9 cellular contexts compared by ENCODE assay signal in genomic region chr2:159249955-159250723, GRCh38. TPM values are rescaled to one million over a fixed set of nuclear protein-coding genes. Genes with fewer than 3 reads are reported as not detected.
A peak's percentile ranks its signal among the peaks of the same experiment; 100 is the strongest.
DNase-seq lines count a peak whose midpoint lies in the region; ATAC-seq and TF ChIP-seq lines count a peak whose summit lies in the region.
"Had no signal": no experiment of that assay in that cellular context is flagged by ENCODE, and none has a peak within 500 bp of the region (broad histone marks: within the 10 kb centered on the region; RNA-seq: fewer than 3 reads in every experiment).

No MANE protein-coding gene starts in this region.

- BruUV-seq in A673 (replicated peaks; lab: Mats Ljungman, UMichigan), result no TSS peak

- CTCF ChIA-PET in A673 (lab: Charles Lee), result no interaction called here

- H3K27ac Mint-ChIP-seq in activated T-helper 17 cell treated with anti-CD3 and anti-CD28 coated beads, Interleukin-2, amount 50 U/mL, for 72 hours, result no peak overlapping the region
- H3K27ac Mint-ChIP-seq: stimulated activated naive CD8-positive, alpha-beta T cell treated with anti-CD3 and anti-CD28 coated beads, Interleukin-15, Interleukin-2, amounts not matched to agents 100 ng/mL and 50 ng/mL, for 24 hours had no signal

- H3K9me3 ChIP-seq in A673 (ENCODE audit: low read depth, low read length, poor library complexity, severe bottlenecking) (no peaks in the 10 kb centered on the region), adipocyte (ENCODE audit: control insufficient read depth, low read length) (peaks cover 2% of the 10 kb centered on the region), testis (no peaks in the 10 kb centered on the region)

- H3K27ac ChIP-seq in A673 (ENCODE audit: low read depth, low read length, poor library complexity, severe bottlenecking), result no peak overlapping the region
- H3K27ac ChIP-seq in testis, result peak overlapping the region in 1 of 2 donors; percentile 28

- no peak overlapping the region for H3K4me3 ChIP-seq in A673 (ENCODE audit: low read depth, low read length, poor library complexity, severe bottlenecking)
- H3K4me3 ChIP-seq in adipocyte (ENCODE audit: low read length), result peak overlapping the region; percentile 28
- H3K4me3 ChIP-seq in testis, result no peak overlapping the region

- no peaks in the 10 kb centered on the region for H3K27me3 Mint-ChIP-seq in activated T-helper 17 cell treated with anti-CD3 and anti-CD28 coated beads, Interleukin-2, amount 50 U/mL, for 72 hours
- H3K27me3 Mint-ChIP-seq: stimulated activated naive CD8-positive, alpha-beta T cell treated with anti-CD3 and anti-CD28 coated beads, Interleukin-15, Interleukin-2, amounts not matched to agents 100 ng/mL and 50 ng/mL, for 24 hours had no signal

- intact Hi-C loops in A673 (cut with micrococcal nuclease; ENCODE audit: unreplicated experiment), result no loop called here
- intact Hi-C loops in testis (cut with DNase I; ENCODE audit: low total_unique reads), result no loop called here

- 52 to 59% methylated on average over 8 of the region's 8 CpGs for WGBS in testis, 2 donors

- TF ChIP-seq CTCF in A673 (conservative IDR thresholded peaks at IDR 0.05; ENCODE audit: low read depth, low read length) (no peak), testis (IDR thresholded peaks at IDR 0.05) (no peak)

- H3K4me1 ChIP-seq in A673 (ENCODE audit: insufficient read depth, low read length, poor library complexity, severe bottlenecking) (no peaks in the 10 kb centered on the region), adipocyte (ENCODE audit: control insufficient read depth, insufficient read depth, low read length) (peaks cover 15% of the 10 kb centered on the region), testis (no peaks in the 10 kb centered on the region)

- no peaks in the 10 kb centered on the region for H3K9me3 Mint-ChIP-seq in activated T-helper 17 cell treated with anti-CD3 and anti-CD28 coated beads, Interleukin-2, amount 50 U/mL, for 72 hours

- TF ChIP-seq POLR2A in testis (IDR thresholded peaks at IDR 0.05), result no peak

- no peak overlapping the region for H3K4me3 Mint-ChIP-seq in activated T-helper 17 cell treated with anti-CD3 and anti-CD28 coated beads, Interleukin-2, amount 50 U/mL, for 72 hours
- H3K4me3 Mint-ChIP-seq: stimulated activated naive CD8-positive, alpha-beta T cell treated with anti-CD3 and anti-CD28 coated beads, Interleukin-15, Interleukin-2, amounts not matched to agents 100 ng/mL and 50 ng/mL, for 24 hours had no signal

- peak; percentile 50 for ATAC-seq in GM18858 (IDR thresholded peaks at IDR 0.05; ENCODE audit: unreplicated experiment)
- ATAC-seq in activated T-helper 17 cell treated with anti-CD3 and anti-CD28 coated beads, Interleukin-2, amount 50 U/mL, for 72 hours (replicated peaks), result no peak

- H3K9ac ChIP-seq in adipocyte (ENCODE audit: low read length), result peak overlapping the region; percentile 52

- POLR2A ChIA-PET in A673 (lab: Charles Lee; ENCODE audit: low non-redundant PET), result no interaction called here

- H3K36me3 Mint-ChIP-seq in activated T-helper 17 cell treated with anti-CD3 and anti-CD28 coated beads, Interleukin-2, amount 50 U/mL, for 72 hours (ENCODE audit: low read depth), result peaks cover 42% of the 10 kb centered on the region

- H3K27me3 ChIP-seq in A673 (replicated peaks; ENCODE audit: insufficient read depth, low read depth, low read length, poor library complexity) (no peaks in the 10 kb centered on the region), adipocyte (replicated peaks; ENCODE audit: control insufficient read depth, insufficient read depth, low read length) (no peaks in the 10 kb centered on the region), testis (no peaks in the 10 kb centered on the region)

- H3K36me3 ChIP-seq in A673 (ENCODE audit: insufficient read depth, low read length, poor library complexity, severe bottlenecking) (no peaks in the 10 kb centered on the region), adipocyte (ENCODE audit: control insufficient read depth, insufficient read depth, low read length, severe bottlenecking) (peaks cover 10% of the 10 kb centered on the region), testis (ENCODE audit: low read depth, missing control alignments) (no peaks in the 10 kb centered on the region)

- no peaks in the 10 kb centered on the region for H3K4me1 Mint-ChIP-seq in activated T-helper 17 cell treated with anti-CD3 and anti-CD28 coated beads, Interleukin-2, amount 50 U/mL, for 72 hours

- DNase-seq in A673 (ENCODE audit: low spot score) (peak; percentile 61), Kasumi-1 (lab: John Stamatoyannopoulos, UW) (peak; percentile 95), adipocyte (ENCODE audit: low read depth) (peak; percentile 24), hypothalamus (lab: John Stamatoyannopoulos, UW) (peak in 34 of 51 donors; percentile 7 to 70 (median 32)), testis (peak; percentile 59)
- no peak for DNase-seq in activated CD8-positive, alpha-beta memory T cell treated with anti-CD3 and anti-CD28 coated beads, Interleukin-2, amount 50 U/mL, for 48 hours

RNA-seq across cellular contexts. Expression of gene WDSUB1, which starts 36.4 kb away (rescaled TPM):
- total RNA-seq in A673 (2021) (11.9 and 13.8 TPM in 2 replicates), testis (10 to 100 TPM; 10.2 to 11.6 TPM)
- polyA plus RNA-seq in testis (ENCODE audit: insufficient read depth, low read depth, low replicate concordance), result 9.5 TPM
- total RNA-seq in activated T-helper 17 cell treated with anti-CD3 and anti-CD28 coated beads, Interleukin-2, amount 50 U/mL, for 72 hours, result 1 to 10 TPM; 7.6 to 7.8 TPM
